8 cellular contexts compared by ENCODE assay signal in genomic region chr3:182981038-182981380, GRCh38. TPM values are rescaled to one million over a fixed set of nuclear protein-coding genes. Genes with fewer than 3 reads are reported as not detected.
A peak's percentile ranks its signal among the peaks of the same experiment; 100 is the strongest.
DNase-seq lines count a peak whose midpoint lies in the region; ATAC-seq and TF ChIP-seq lines count a peak whose summit lies in the region.

No MANE protein-coding gene starts in this region.

- in situ Hi-C loops in Panc1 (cut with HindIII; ENCODE audit: low pct_unique_long_range_greater_than_20kb, low sequenced_read_pairs), result no loop called here

- ATAC-seq in Panc1 (0 out of 2 replicates have a peak, but pooled peaks have one; percentile 7), GM19351 (IDR thresholded peaks at IDR 0.05; ENCODE audit: unreplicated experiment) (no peak)

- CTCF ChIA-PET in Panc1 (lab: Charles Lee) (no interaction called here), HEK293T (lab: Yijun Ruan, JAX) (no interaction called here)

- peak overlapping the region; percentile 73 for H3K9ac ChIP-seq in rectal smooth muscle tissue (ENCODE audit: low read length)

- POLR2A ChIA-PET in Panc1 (lab: Charles Lee) (no interaction called here), HEK293T (lab: Yijun Ruan, JAX) (no interaction called here)

- H3K4me3 ChIP-seq in GM06990 (replicated peaks; ENCODE audit: low read depth, low read length), result peak overlapping the region; percentile 80
- peak overlapping the region; percentile 67 to 90 for H3K4me3 ChIP-seq in Panc1 (ENCODE audit: low read depth in 2 of 2, low read length in 2 of 2)
- H3K4me3 ChIP-seq in fibroblast of mammary gland (ENCODE audit: control insufficient read depth, low read depth, low read length), result peak overlapping the region; percentile 66
- H3K4me3 ChIP-seq in rectal smooth muscle tissue (ENCODE audit: low read length), result peak overlapping the region; percentile 65

- no peaks in the 10 kb centered on the region for H3K27me3 ChIP-seq in GM06990 (replicated peaks; ENCODE audit: control insufficient read depth, insufficient read depth, low read length)
- H3K27me3 ChIP-seq in Panc1 (ENCODE audit: control insufficient read depth, insufficient read depth, low read length), result no peaks in the 10 kb centered on the region
- no peaks in the 10 kb centered on the region for H3K27me3 ChIP-seq in rectal smooth muscle tissue (ENCODE audit: control insufficient read depth, insufficient read depth, low read length)

- H3K9me3 ChIP-seq in Panc1 (ENCODE audit: control insufficient read depth, insufficient read depth, low read depth, low read length), result no peaks in the 10 kb centered on the region

- BruUV-seq in Panc1 (replicated peaks; lab: Mats Ljungman, UMichigan), result no TSS peak

- DNase-seq in GM06990 (ENCODE audit: extremely low read depth, insufficient read length) (no peak), Panc1 (ENCODE audit: low read depth, low spot score) (no peak), fibroblast of mammary gland (ENCODE audit: low read depth) (no peak), NCI-H146 treated with DMSO at 0.1 percent for 48 hours (lab: John Stamatoyannopoulos, UW; ENCODE audit: unreplicated experiment) (no peak), HEK293T (ENCODE audit: extremely low spot score) (no peak), AML-193 (lab: John Stamatoyannopoulos, UW) (no peak)

- TF ChIP-seq CTCF in GM06990 (IDR thresholded peaks at IDR 0.05; ENCODE audit: insufficient read depth, low read length, poor library complexity, severe bottlenecking) (no peak), Panc1 (IDR thresholded peaks at IDR 0.05) (no peak), fibroblast of mammary gland (conservative IDR thresholded peaks at IDR 0.05; ENCODE audit: control insufficient read depth, insufficient read depth, low read depth, low read length) (no peak)

- intact Hi-C loops in Panc1 (cut with micrococcal nuclease; ENCODE audit: unreplicated experiment), result no loop called here

- H3K4me1 ChIP-seq in Panc1 (ENCODE audit: control insufficient read depth, insufficient read depth, low read length) (peaks cover 17% of the 10 kb centered on the region), rectal smooth muscle tissue (ENCODE audit: control insufficient read depth, insufficient read depth, low read length) (peaks cover 11% of the 10 kb centered on the region)

- H3K36me3 ChIP-seq in GM06990 (ENCODE audit: control insufficient read depth, insufficient read depth, low read length) (no peaks in the 10 kb centered on the region), Panc1 (ENCODE audit: control insufficient read depth, insufficient read depth, low read length) (no peaks in the 10 kb centered on the region), rectal smooth muscle tissue (ENCODE audit: control insufficient read depth, insufficient read depth, low read length) (no peaks in the 10 kb centered on the region)

- H3K27ac ChIP-seq in Panc1 (ENCODE audit: low read length) (peak overlapping the region; percentile 83), rectal smooth muscle tissue (ENCODE audit: low read depth, low read length) (peak overlapping the region; percentile 74)

TF ChIP-seq in HEK293T, 16 proteins besides CTCF, POLR2A, EP300 and RAD21:
- no peak for TF ChIP-seq SUZ12 (IDR thresholded peaks at IDR 0.05)
- no peak for TF ChIP-seq SP1 (IDR thresholded peaks at IDR 0.05)
- no peak for TF ChIP-seq FOXM1 (IDR thresholded peaks at IDR 0.05; ENCODE audit: borderline replicate concordance)
- TF ChIP-seq BHLHE40 (IDR thresholded peaks at IDR 0.05; ENCODE audit: borderline replicate concordance), result no peak
- TF ChIP-seq, protein P1, sequence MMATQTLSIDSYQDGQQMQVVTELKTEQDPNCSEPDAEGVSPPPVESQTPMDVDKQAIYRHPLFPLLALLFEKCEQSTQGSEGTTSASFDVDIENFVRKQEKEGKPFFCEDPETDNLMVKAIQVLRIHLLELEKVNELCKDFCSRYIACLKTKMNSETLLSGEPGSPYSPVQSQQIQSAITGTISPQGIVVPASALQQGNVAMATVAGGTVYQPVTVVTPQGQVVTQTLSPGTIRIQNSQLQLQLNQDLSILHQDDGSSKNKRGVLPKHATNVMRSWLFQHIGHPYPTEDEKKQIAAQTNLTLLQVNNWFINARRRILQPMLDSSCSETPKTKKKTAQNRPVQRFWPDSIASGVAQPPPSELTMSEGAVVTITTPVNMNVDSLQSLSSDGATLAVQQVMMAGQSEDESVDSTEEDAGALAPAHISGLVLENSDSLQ (IDR thresholded peaks at IDR 0.05), result no peak
- TF ChIP-seq FOXK2 (IDR thresholded peaks at IDR 0.05), result no peak
- TF ChIP-seq HDGF (IDR thresholded peaks at IDR 0.05; ENCODE audit: borderline replicate concordance), result no peak
- no peak for TF ChIP-seq ELF4 (IDR thresholded peaks at IDR 0.05)
- no peak for TF ChIP-seq ARNT (IDR thresholded peaks at IDR 0.05)
- TF ChIP-seq L3MBTL2 (conservative IDR thresholded peaks at IDR 0.05), result no peak
- TF ChIP-seq FOXA1 (IDR thresholded peaks at IDR 0.05), result no peak
- no peak for TF ChIP-seq TARDBP (IDR thresholded peaks at IDR 0.05)
- TF ChIP-seq LEF1 (IDR thresholded peaks at IDR 0.05; ENCODE audit: borderline replicate concordance), result no peak
- TF ChIP-seq ZNF384 (IDR thresholded peaks at IDR 0.05), result no peak
- no peak for TF ChIP-seq NFRKB (IDR thresholded peaks at IDR 0.05)
- no peak for TF ChIP-seq CTBP1 (IDR thresholded peaks at IDR 0.05; ENCODE audit: borderline replicate concordance)

RNA-seq across cellular contexts. Expression of gene DCUN1D1, which starts 0.7 kb away (rescaled TPM):
- 68.1 TPM for total RNA-seq in Panc1 (2021; ENCODE audit: unreplicated experiment)
- polyA plus RNA-seq in Panc1 (2012; ENCODE audit: insufficient read length), result 26.2 TPM
